1 cellular context compared by ENCODE assay signal in genomic region chr10:5977471-5978370, GRCh38.
A peak's percentile ranks its signal among the peaks of the same experiment; 100 is the strongest.
TF ChIP-seq lines count a peak whose summit lies in the region.

TSS of gene IL15RA (minus strand) at chr10:5977543. CDS start at chr10:5977492, 51 bp downstream.

TF ChIP-seq in GM12878, 131 proteins besides CTCF, POLR2A, EP300 and RAD21 (continued from another document and continues in another):
- TF ChIP-seq BCLAF1 (IDR thresholded peaks at IDR 0.05) (no peak), ETV6 (conservative IDR thresholded peaks at IDR 0.05 in 1 of 2, IDR thresholded peaks at IDR 0.05 in 1 of 2; ENCODE audit: borderline replicate concordance in 1 of 2, low read depth in 1 of 2) (no peak), TAF1 (IDR thresholded peaks at IDR 0.05; ENCODE audit: borderline replicate concordance, low read depth, low read length) (peak; percentile 23; the same call in 1 of the 2 replicates), KLF5 (IDR thresholded peaks at IDR 0.05; ENCODE audit: partially characterized antibody) (no peak), MXI1 (IDR thresholded peaks at IDR 0.05; ENCODE audit: low read depth, low read length) (0 out of 2 replicates have a peak, but pooled peaks have one; percentile 57), TCF12 (IDR thresholded peaks at IDR 0.05; ENCODE audit: low read depth, low read length) (peak; percentile 78), CEBPZ (IDR thresholded peaks at IDR 0.05; ENCODE audit: low read depth, low read length) (no peak), EED (IDR thresholded peaks at IDR 0.05; ENCODE audit: low read depth) (no peak; the same call in 1 of the 2 replicates), RUNX3 (IDR thresholded peaks at IDR 0.05; ENCODE audit: low read length) (peak; percentile 14; the same call in 1 of the 2 replicates), BACH1 (IDR thresholded peaks at IDR 0.05; ENCODE audit: borderline replicate concordance) (peak; percentile 88), MYC (IDR thresholded peaks at IDR 0.05; ENCODE audit: insufficient read depth, insufficient read length, insufficient replicate concordance, low read length, severe bottlenecking) (no peak), TARDBP (IDR thresholded peaks at IDR 0.05; ENCODE audit: borderline replicate concordance) (no peak), FOS (IDR thresholded peaks at IDR 0.05; ENCODE audit: borderline replicate concordance, extremely low read depth, insufficient read length) (no peak), ZNF207 (IDR thresholded peaks at IDR 0.05; ENCODE audit: borderline replicate concordance) (no peak), IRF5 (IDR thresholded peaks at IDR 0.05; ENCODE audit: borderline replicate concordance) (no peak), NR2F1 (conservative IDR thresholded peaks at IDR 0.05) (no peak), ZNF274 (IDR thresholded peaks at IDR 0.05; ENCODE audit: insufficient read depth, insufficient read length) (no peak), ATF7 (IDR thresholded peaks at IDR 0.05; ENCODE audit: low read depth) (no peak), IRF4 (IDR thresholded peaks at IDR 0.05; ENCODE audit: low read depth, low read length) (no peak), CREM (IDR thresholded peaks at IDR 0.05; ENCODE audit: low read depth) (no peak), RBBP5 (conservative IDR thresholded peaks at IDR 0.05) (peak; percentile 94), NFYA (IDR thresholded peaks at IDR 0.05; ENCODE audit: borderline replicate concordance, low read depth, low read length) (no peak), YBX1 (IDR thresholded peaks at IDR 0.05) (no peak), DPF2 (IDR thresholded peaks at IDR 0.05) (peak; percentile 82), STAT1 (conservative IDR thresholded peaks at IDR 0.05) (no peak), REST (IDR thresholded peaks at IDR 0.05; ENCODE audit: low read depth, low read length) (no peak), CUX1 (IDR thresholded peaks at IDR 0.05; ENCODE audit: insufficient replicate concordance, low read depth, low read length) (no peak), FOXK2 (IDR thresholded peaks at IDR 0.05) (no peak), ZBTB33 (IDR thresholded peaks at IDR 0.05) (no peak), IRF3 (IDR thresholded peaks at IDR 0.05) (no peak), CEBPB (IDR thresholded peaks at IDR 0.05; ENCODE audit: borderline replicate concordance in 1 of 2, low read depth in 2 of 2, low read length in 2 of 2) (no peak), RB1 (IDR thresholded peaks at IDR 0.05; ENCODE audit: borderline replicate concordance) (peak; percentile 26; the same call in 1 of the 2 replicates), KAT2A (conservative IDR thresholded peaks at IDR 0.05; ENCODE audit: control insufficient read depth, low read depth, low read length) (no peak)
